Comparison of ENCODE assay signal across 4 cellular contexts in the genomic region with DNA sequence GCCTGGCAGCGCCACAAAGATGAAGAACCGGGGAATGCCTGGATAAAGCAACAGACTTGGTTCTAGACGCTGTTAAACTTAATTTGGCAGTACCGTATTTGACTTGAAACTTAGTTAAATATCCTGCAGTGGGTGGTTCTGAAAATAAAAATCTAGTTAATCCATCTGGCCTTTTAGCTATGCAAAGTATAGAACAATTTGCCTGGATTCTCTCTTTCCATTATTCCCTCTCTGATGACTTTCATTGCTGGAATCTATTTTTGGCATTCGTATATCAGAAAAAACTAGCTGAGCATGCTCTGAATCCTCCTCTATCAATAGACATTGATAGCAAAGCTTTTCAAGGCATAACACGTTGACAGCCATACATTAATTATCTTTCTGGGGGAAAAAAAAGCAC.
"Had no signal": no experiment of that assay in that cellular context is flagged by ENCODE, and none has a peak within 500 bp of the region (broad histone marks: within the 10 kb centered on the region; RNA-seq: fewer than 3 reads in every experiment).

No MANE protein-coding gene starts in this region.

- H3K36me3 ChIP-seq: breast epithelium had no signal

- H3K9me3 ChIP-seq: breast epithelium had no signal

- H3K4me3 ChIP-seq: breast epithelium had no signal

- ATAC-seq: activated T-helper 17 cell treated with anti-CD3 and anti-CD28 coated beads, Interleukin-2, amount 50 U/mL, for 72 hours; PC-3; T-helper 17 cell had no signal

- H3K4me1 ChIP-seq: breast epithelium had no signal

- H3K27ac ChIP-seq: breast epithelium had no signal

- H3K27me3 ChIP-seq: breast epithelium had no signal
